In the genomic region with DNA sequence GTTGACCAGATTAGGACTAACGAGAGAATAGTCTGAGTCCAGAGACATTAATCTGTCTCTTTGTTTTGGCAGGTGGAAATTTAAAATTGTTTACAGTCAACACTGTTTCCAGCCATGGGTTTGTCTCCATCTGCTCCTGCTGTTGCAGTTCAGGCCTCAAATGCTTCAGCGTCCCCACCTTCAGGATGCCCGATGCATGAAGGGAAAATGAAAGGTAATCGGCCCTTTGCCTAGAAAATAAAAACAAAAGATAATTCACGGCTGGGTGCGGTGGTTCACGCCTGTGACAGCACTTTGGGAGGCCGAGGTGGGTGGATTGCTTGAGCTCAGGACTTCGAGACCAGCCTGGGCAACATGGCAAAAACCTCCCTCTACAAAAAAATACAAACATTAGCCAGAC, we compare ENCODE assay signal across 1 cellular context.
TF ChIP-seq lines count a peak whose summit lies in the region.

No MANE protein-coding gene starts in this region.

TF ChIP-seq in liver, 16 proteins besides CTCF, POLR2A, EP300 and RAD21 (continued from another document):
- TF ChIP-seq, protein P1, sequence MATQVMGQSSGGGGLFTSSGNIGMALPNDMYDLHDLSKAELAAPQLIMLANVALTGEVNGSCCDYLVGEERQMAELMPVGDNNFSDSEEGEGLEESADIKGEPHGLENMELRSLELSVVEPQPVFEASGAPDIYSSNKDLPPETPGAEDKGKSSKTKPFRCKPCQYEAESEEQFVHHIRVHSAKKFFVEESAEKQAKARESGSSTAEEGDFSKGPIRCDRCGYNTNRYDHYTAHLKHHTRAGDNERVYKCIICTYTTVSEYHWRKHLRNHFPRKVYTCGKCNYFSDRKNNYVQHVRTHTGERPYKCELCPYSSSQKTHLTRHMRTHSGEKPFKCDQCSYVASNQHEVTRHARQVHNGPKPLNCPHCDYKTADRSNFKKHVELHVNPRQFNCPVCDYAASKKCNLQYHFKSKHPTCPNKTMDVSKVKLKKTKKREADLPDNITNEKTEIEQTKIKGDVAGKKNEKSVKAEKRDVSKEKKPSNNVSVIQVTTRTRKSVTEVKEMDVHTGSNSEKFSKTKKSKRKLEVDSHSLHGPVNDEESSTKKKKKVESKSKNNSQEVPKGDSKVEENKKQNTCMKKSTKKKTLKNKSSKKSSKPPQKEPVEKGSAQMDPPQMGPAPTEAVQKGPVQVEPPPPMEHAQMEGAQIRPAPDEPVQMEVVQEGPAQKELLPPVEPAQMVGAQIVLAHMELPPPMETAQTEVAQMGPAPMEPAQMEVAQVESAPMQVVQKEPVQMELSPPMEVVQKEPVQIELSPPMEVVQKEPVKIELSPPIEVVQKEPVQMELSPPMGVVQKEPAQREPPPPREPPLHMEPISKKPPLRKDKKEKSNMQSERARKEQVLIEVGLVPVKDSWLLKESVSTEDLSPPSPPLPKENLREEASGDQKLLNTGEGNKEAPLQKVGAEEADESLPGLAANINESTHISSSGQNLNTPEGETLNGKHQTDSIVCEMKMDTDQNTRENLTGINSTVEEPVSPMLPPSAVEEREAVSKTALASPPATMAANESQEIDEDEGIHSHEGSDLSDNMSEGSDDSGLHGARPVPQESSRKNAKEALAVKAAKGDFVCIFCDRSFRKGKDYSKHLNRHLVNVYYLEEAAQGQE (IDR thresholded peaks at IDR 0.05): no peak
- TF ChIP-seq SP1 (IDR thresholded peaks at IDR 0.05) (no peak), RXRA (IDR thresholded peaks at IDR 0.05) (no peak), GABPA (IDR thresholded peaks at IDR 0.05 in 1 of 2, conservative IDR thresholded peaks at IDR 0.05 in 1 of 2) (no peak), EGR1 (IDR thresholded peaks at IDR 0.05; ENCODE audit: low read depth in 2 of 2) (no peak), HNF4A (conservative IDR thresholded peaks at IDR 0.05) (no peak), JUND (IDR thresholded peaks at IDR 0.05) (no peak), FOXA2 (IDR thresholded peaks at IDR 0.05) (no peak)
- TF ChIP-seq, protein P2, sequence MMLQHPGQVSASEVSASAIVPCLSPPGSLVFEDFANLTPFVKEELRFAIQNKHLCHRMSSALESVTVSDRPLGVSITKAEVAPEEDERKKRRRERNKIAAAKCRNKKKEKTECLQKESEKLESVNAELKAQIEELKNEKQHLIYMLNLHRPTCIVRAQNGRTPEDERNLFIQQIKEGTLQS (IDR thresholded peaks at IDR 0.05): no peak
TF ChIP-seq in liver: peak in this region for 0.
